In the genomic region with DNA sequence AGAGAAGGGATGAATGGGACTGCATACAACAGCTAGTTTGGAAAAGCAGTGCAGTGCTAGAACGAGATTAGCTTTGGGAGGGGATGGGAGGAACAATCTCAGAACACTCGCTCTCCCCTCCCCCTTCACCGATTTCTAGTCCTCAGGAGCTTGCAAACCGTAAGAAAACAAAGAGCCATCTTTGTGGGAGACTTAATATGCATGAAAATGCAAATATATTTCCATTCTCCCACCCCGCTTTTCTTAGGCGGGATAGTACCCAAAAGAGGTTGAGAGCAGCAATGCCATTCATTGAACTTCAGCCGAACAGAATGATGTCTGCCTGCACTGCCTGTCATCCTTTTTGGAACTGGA, we compare ENCODE assay signal across 1 cellular context.
A peak's percentile ranks its signal among the peaks of the same experiment; 100 is the strongest.
TF ChIP-seq lines count a peak whose summit lies in the region.

No MANE protein-coding gene starts in this region.

TF ChIP-seq in GM12878, 131 proteins besides CTCF, POLR2A, EP300 and RAD21:
- TF ChIP-seq POLR2AphosphoS5 (IDR thresholded peaks at IDR 0.05; ENCODE audit: low read length), result peak; percentile 22; the same call in 1 of the 2 replicates
- TF ChIP-seq BACH1 (IDR thresholded peaks at IDR 0.05; ENCODE audit: borderline replicate concordance), result no peak
- peak; percentile 85; the same call in 2 of the 3 replicates for TF ChIP-seq POU2F2 (IDR thresholded peaks at IDR 0.05; ENCODE audit: borderline replicate concordance, low read depth, low read length)
